Comparison of ENCODE assay signal across 8 cellular contexts in genomic region chr19:4722671-4723464, GRCh38. TPM values are rescaled to one million over a fixed set of nuclear protein-coding genes. Genes with fewer than 3 reads are reported as not detected.
DNase-seq lines count a peak whose midpoint lies in the region; ATAC-seq and TF ChIP-seq lines count a peak whose summit lies in the region.

No MANE protein-coding gene starts in this region.

- no peak for TF ChIP-seq EP300 in ovary (IDR thresholded peaks at IDR 0.05)

- ATAC-seq in HG03097 (IDR thresholded peaks at IDR 0.05; ENCODE audit: low FRiP score, unreplicated experiment), result peak; percentile 12
- no peak for ATAC-seq in HG03469 (IDR thresholded peaks at IDR 0.05; ENCODE audit: unreplicated experiment)

- H3K4me3 ChIP-seq in fibroblast of villous mesenchyme (ENCODE audit: low read depth, low read length) (peak overlapping the region; percentile 94), ovary (peak overlapping the region; percentile 89)

- peaks cover 7% of the 10 kb centered on the region for H3K4me1 ChIP-seq in ovary (ENCODE audit: insufficient read depth)

- DNase-seq in activated naive CD4-positive, alpha-beta T cell treated with Interleukin-2 at 50 U/mL for 16 hours, result peak; percentile 5
- DNase-seq in activated naive CD4-positive, alpha-beta T cell (lab: John Stamatoyannopoulos, UW), result no peak
- DNase-seq in activated CD4-positive, alpha-beta T cell treated with anti-CD3 and anti-CD28 coated beads, Interleukin-2, amount 50 U/mL, for 48 hours, result peak; percentile 11 to 30
- DNase-seq in fibroblast of villous mesenchyme (ENCODE audit: low read depth) (peak; percentile 67), ovary (peak; percentile 70 to 83 (median 81)), NCI-H146 treated with DMSO at 0.1 percent for 48 hours (lab: John Stamatoyannopoulos, UW; ENCODE audit: unreplicated experiment) (no peak)

- no peaks in the 10 kb centered on the region for H3K27me3 ChIP-seq in ovary

- no peaks in the 10 kb centered on the region for H3K9me3 ChIP-seq in ovary

- no peak for TF ChIP-seq POLR2A in ovary (IDR thresholded peaks at IDR 0.05)

- no peak for TF ChIP-seq CTCF in fibroblast of villous mesenchyme (IDR thresholded peaks at IDR 0.05; ENCODE audit: insufficient read depth, low read depth, low read length)
- TF ChIP-seq CTCF in ovary (IDR thresholded peaks at IDR 0.05), result no peak

- H3K27ac ChIP-seq in ovary, result peak overlapping the region; percentile 69 to 90

- 0 to 1% (median 0%) methylated on average over 19 of the region's 19 CpGs for WGBS in ovary, 3 donors

- intact Hi-C loops in ovary (cut with DNase I), result no loop called here

- no peaks in the 10 kb centered on the region for H3K36me3 ChIP-seq in ovary

RNA-seq across cellular contexts. Expression of gene DPP9, which starts 0.8 kb away (rescaled TPM):
- total RNA-seq in fibroblast of villous mesenchyme (30.7 and 47.0 TPM in 2 replicates), ovary (10 to 100 TPM; 26.9 to 69.5 (median 44.3) TPM)
- 10 to 100 TPM; 14.4 to 29.3 TPM for polyA plus RNA-seq in ovary

RNA-seq across cellular contexts. Expression of gene MYDGF, which starts 52.7 kb away (rescaled TPM):
- total RNA-seq in fibroblast of villous mesenchyme (179 and 205 TPM in 2 replicates), ovary (10 to 100 TPM; 28.6 to 76.1 (median 59.4) TPM)
- 10 to 100 TPM; 44.5 to 85.4 TPM for polyA plus RNA-seq in ovary

Comparison
In these comparisons a context has a peak if more than half of its experiments do, and no peak if none do; other contexts are left out.
1. DNase-seq: peak in activated naive CD4-positive, alpha-beta T cell treated with Interleukin-2 at 50 U/mL for 16 hours (single experiment), activated CD4-positive, alpha-beta T cell treated with anti-CD3 and anti-CD28 coated beads, Interleukin-2, amount 50 U/mL, for 48 hours (2 of 2), fibroblast of villous mesenchyme (single experiment) and ovary (5 of 5); none in activated naive CD4-positive, alpha-beta T cell (0 of 4) and NCI-H146 treated with DMSO at 0.1 percent for 48 hours (single experiment).